ENCODE assay signal across 8 cellular contexts in the genomic region with DNA sequence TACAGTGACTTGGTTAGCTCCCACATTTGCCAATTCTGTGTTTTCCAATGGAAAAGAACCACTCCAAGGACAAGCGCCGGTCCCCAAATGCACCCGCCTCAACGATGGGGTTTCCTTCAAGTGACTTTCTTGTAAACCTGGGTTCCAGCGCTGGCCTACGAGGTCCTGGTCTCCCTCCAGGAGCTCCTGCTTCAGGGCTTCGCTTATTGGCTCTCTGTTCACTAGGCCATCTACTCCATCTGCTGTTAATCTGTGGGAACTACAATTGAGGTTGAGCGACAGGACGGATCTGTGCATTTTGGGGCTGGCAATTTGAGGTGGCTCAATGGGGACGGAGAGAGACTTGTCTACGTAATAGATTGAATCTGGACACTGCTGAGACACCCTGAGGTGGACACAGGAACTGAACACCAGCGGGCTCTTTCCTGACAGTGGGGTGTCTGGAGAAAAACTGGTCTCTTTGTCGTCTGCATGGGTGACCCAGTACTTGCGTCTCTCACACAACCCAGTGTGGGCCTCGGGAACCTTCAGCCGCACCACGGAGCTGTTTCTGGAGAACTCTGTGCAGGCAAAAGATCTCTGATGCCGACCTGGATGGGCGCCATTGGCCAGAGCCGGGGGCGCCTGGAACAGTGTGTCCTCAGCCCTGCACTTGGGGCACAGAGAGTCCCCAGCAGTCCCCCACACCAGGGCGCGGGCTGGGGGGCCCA.
DNase-seq lines count a peak whose midpoint lies in the region; ATAC-seq lines count a peak whose summit lies in the region.

No MANE protein-coding gene starts in this region.

- ATAC-seq in GM18519 (IDR thresholded peaks at IDR 0.05; ENCODE audit: low FRiP score, unreplicated experiment) (peak; percentile 75), HG03378 (IDR thresholded peaks at IDR 0.05; ENCODE audit: unreplicated experiment) (no peak), GM18909 (IDR thresholded peaks at IDR 0.05; ENCODE audit: poor library complexity, unreplicated experiment) (no peak)

- H3K36me3 Mint-ChIP-seq in immature natural killer cell: no peaks in the 10 kb centered on the region

- in situ Hi-C loops in T47D (cut with HindIII; ENCODE audit: low pct_unique_long_range_greater_than_20kb, low sequenced_read_pairs): no loop called here

- no peak overlapping the region for H3K27ac Mint-ChIP-seq in immature natural killer cell

- peaks cover 0 to 3% of the 10 kb centered on the region in 2 donors for H3K4me1 Mint-ChIP-seq in immature natural killer cell

- no peaks in the 10 kb centered on the region for H3K9me3 Mint-ChIP-seq in immature natural killer cell

- DNase-seq in CD1c-positive myeloid dendritic cell (ENCODE audit: extremely low spot score): peak; percentile 46
- DNase-seq in NCI-H345 (lab: John Stamatoyannopoulos, UW): peak; percentile 57
- peak; percentile 39 to 80 for DNase-seq in T47D (ENCODE audit: low read depth in 1 of 2, low spot score in 1 of 2)
- peak; percentile 9 to 41 (median 18) for DNase-seq in immature natural killer cell
- DNase-seq in stromal cell of bone marrow (ENCODE audit: low read depth): peak; percentile 50

- H3K4me3 Mint-ChIP-seq in immature natural killer cell: no peak overlapping the region

- peaks cover 0 to 8% (median 5%) of the 10 kb centered on the region in 3 donors for H3K27me3 Mint-ChIP-seq in immature natural killer cell (ENCODE audit: low read depth in 3 of 3)
